10 cellular contexts compared by ENCODE assay signal in the genomic region with DNA sequence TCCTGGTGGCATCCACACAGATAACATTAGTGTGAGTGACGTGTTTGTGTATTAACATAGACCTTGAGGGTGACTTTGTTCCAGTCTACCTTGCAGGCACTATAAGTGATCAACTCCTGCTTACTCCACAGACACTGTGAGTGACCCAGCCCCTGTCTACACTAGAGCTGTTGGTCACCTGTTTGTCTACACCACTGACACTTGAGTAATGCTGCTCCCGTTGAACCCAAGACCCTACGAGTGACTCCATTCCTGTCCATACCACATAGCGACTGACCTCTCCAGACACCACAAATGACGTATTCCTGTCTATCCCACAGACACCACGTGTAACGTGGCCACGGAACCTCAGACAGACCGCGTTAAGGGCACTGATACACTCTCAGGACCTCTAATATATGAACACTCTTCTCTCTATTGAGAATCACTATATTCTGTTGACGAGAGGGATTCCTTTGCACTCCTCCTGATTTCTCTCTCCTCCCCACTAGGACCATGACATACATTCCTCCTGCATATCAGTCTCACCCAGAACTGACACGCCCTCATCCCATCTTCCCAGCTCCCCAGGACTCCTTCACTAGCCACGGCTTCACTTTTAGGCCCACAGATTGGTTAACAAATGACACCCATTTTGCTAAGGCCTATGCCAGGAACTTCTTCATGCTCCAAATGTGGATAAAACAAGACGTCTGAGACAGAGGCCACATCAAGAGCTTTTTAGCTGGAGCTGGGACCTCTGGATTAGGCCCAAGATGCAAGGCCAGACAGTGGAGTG. TPM values are rescaled to one million over a fixed set of nuclear protein-coding genes. Genes with fewer than 3 reads are reported as not detected.
"Had no signal": no experiment of that assay in that cellular context is flagged by ENCODE, and none has a peak within 500 bp of the region (broad histone marks: within the 10 kb centered on the region; RNA-seq: fewer than 3 reads in every experiment).

No MANE protein-coding gene starts in this region.

RNA-seq across cellular contexts. Expression of a gene that starts 19.6 kb away (rescaled TPM):
- total RNA-seq: esophagus mucosa; left cardiac atrium; left ventricle myocardium superior; lung microvascular endothelial cell; mononuclear cell; naive thymus-derived CD8-positive, alpha-beta T cell had no signal

RNA-seq across cellular contexts. Expression of a gene that starts 23.5 kb away (rescaled TPM):
- total RNA-seq: left ventricle myocardium superior, lung microvascular endothelial cell had no signal

RNA-seq across cellular contexts. Expression of a gene that starts 28.0 kb away (rescaled TPM):
- total RNA-seq: lung microvascular endothelial cell had no signal

RNA-seq across cellular contexts. Expression of a gene that starts 53.2 kb away (rescaled TPM):
- total RNA-seq: esophagus mucosa, left ventricle myocardium superior, lung microvascular endothelial cell, neural crest cell, progenitor cell of endocrine pancreas, right cardiac atrium, temporal lobe had no signal
